ENCODE assay signal across 21 cellular contexts in the genomic region with DNA sequence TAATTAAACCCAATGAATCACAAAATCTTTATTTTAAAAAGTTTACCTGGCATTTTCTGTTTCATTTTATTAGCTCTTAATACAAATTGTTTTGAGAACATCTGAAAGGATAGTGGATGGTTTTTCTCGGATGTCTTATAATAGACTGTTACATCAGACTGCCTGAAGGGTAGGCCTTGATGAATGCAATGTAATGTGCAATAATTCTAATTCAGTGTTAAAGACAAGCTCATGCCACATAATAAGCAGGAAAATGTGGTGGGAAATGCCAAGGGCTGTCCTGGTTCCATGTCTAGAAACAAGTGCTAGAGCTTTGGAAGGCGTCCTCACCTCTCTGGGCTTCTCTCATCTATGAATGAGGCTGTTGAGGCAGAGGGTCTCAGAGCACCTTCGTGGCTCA.
"Had no signal": no experiment of that assay in that cellular context is flagged by ENCODE, and none has a peak within 500 bp of the region (broad histone marks: within the 10 kb centered on the region; RNA-seq: fewer than 3 reads in every experiment).

No MANE protein-coding gene starts in this region.

- H3K27me3 ChIP-seq: esophagus squamous epithelium, neural progenitor cell, right atrium auricular region, spleen, suprapubic skin had no signal

- H3K9ac ChIP-seq: neural progenitor cell, parathyroid adenoma had no signal

- DNase-seq: dermis blood vessel endothelial cell; effector memory CD4-positive, alpha-beta T cell; esophagus squamous epithelium; foreskin melanocyte; head of caudate nucleus; left ventricle myocardium superior; lower lobe of right lung; naive thymus-derived CD4-positive, alpha-beta T cell; spleen; stimulated activated CD4-positive, alpha-beta T cell treated with anti-CD3 and anti-CD28 coated beads, Interleukin-4, amount 100 ng/mL, for 4 hours; stimulated activated naive CD8-positive, alpha-beta T cell treated with anti-CD3 and anti-CD28 coated beads, Interleukin-15, Interleukin-2, amounts not matched to agents 100 U/mL and 50 U/mL, for 24 hours had no signal

- H3K4me1 ChIP-seq: esophagus squamous epithelium, lower lobe of right lung, neural progenitor cell, parathyroid adenoma, right atrium auricular region, spleen, suprapubic skin had no signal

- H3K27ac ChIP-seq: lower lobe of right lung, neural progenitor cell, parathyroid adenoma, right atrium auricular region, spleen, suprapubic skin had no signal

- H3K4me1 Mint-ChIP-seq: central memory CD8-positive, alpha-beta T cell; naive thymus-derived CD4-positive, alpha-beta T cell; nephron; neural progenitor cell had no signal

- H3K36me3 ChIP-seq: esophagus squamous epithelium, lower lobe of right lung, neural progenitor cell, right atrium auricular region, spleen, suprapubic skin had no signal

- H3K36me3 Mint-ChIP-seq: naive thymus-derived CD4-positive, alpha-beta T cell; stimulated activated memory B cell treated with anti-CD40 and anti-IgM and Interleukin-4, amounts not matched to agents 10 μg/mL and 1 μg/mL and 100 μg/mL, for 72 hours; type B pancreatic cell had no signal

- H3K9me3 Mint-ChIP-seq: type B pancreatic cell had no signal

- H3K27me3 Mint-ChIP-seq: central memory CD8-positive, alpha-beta T cell; progenitor cell of endocrine pancreas; stimulated activated memory B cell treated with anti-CD40 and anti-IgM and Interleukin-4, amounts not matched to agents 10 μg/mL and 1 μg/mL and 100 μg/mL, for 72 hours; type B pancreatic cell had no signal

- H3K4me3 ChIP-seq: coronary artery, esophagus squamous epithelium, lower lobe of right lung, neural progenitor cell, right atrium auricular region, spleen, suprapubic skin had no signal

- H3K4me3 Mint-ChIP-seq: central memory CD8-positive, alpha-beta T cell; naive thymus-derived CD4-positive, alpha-beta T cell; nephron; neural progenitor cell; stimulated activated memory B cell treated with anti-CD40 and anti-IgM and Interleukin-4, amounts not matched to agents 10 μg/mL and 1 μg/mL and 100 μg/mL, for 72 hours; type B pancreatic cell had no signal

- H3K27ac Mint-ChIP-seq: naive thymus-derived CD4-positive, alpha-beta T cell; nephron; neural progenitor cell; progenitor cell of endocrine pancreas; stimulated activated memory B cell treated with anti-CD40 and anti-IgM and Interleukin-4, amounts not matched to agents 10 μg/mL and 1 μg/mL and 100 μg/mL, for 72 hours; type B pancreatic cell had no signal

- H3K9me3 ChIP-seq: esophagus squamous epithelium, lower lobe of right lung, right atrium auricular region, suprapubic skin had no signal
